In genomic region chr5:112581811-112582320, GRCh38 we compare ENCODE assay signal across 1 cellular context.
TF ChIP-seq lines count a peak whose summit lies in the region.

No MANE protein-coding gene starts in this region.

TF ChIP-seq in GM12878, 131 proteins besides CTCF, POLR2A, EP300 and RAD21 (continued from another document):
- TF ChIP-seq SIX5 (IDR thresholded peaks at IDR 0.05; ENCODE audit: low read depth, low read length, severe bottlenecking) (no peak), TARDBP (IDR thresholded peaks at IDR 0.05; ENCODE audit: borderline replicate concordance) (no peak), E2F8 (IDR thresholded peaks at IDR 0.05; ENCODE audit: low read depth, partially characterized antibody) (no peak), USF2 (IDR thresholded peaks at IDR 0.05; ENCODE audit: borderline replicate concordance, low read depth, low read length) (no peak), STAT3 (IDR thresholded peaks at IDR 0.05; ENCODE audit: low read depth, low read length) (no peak), KLF5 (IDR thresholded peaks at IDR 0.05; ENCODE audit: partially characterized antibody) (no peak), CHD2 (IDR thresholded peaks at IDR 0.05; ENCODE audit: borderline replicate concordance, low read depth, low read length) (no peak), SREBF2 (IDR thresholded peaks at IDR 0.05; ENCODE audit: low read length) (no peak), CREM (IDR thresholded peaks at IDR 0.05; ENCODE audit: low read depth) (no peak)
